In the genomic region with DNA sequence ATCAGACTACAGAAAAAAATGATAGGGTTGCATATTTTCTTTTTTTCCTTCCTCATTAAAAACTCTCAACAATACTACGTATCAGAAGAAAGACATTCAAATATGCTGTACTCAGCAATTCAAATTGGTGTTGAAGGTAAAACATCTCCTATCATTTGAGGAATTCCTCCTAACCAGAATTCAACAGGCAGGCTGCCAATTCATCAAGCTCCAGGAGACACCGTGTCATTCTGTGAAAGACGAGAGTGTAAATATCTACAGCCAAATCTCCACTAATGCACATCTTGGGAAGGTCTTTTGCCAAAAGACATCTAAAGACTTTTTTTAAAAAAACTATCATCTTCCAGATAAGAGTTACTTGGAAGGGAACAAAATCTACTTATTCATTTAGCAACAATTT, we compare ENCODE assay signal across 13 cellular contexts.
"Had no signal": no experiment of that assay in that cellular context is flagged by ENCODE, and none has a peak within 500 bp of the region (broad histone marks: within the 10 kb centered on the region; RNA-seq: fewer than 3 reads in every experiment).

No MANE protein-coding gene starts in this region.

- FAIRE-seq: frontal cortex, keratinocyte had no signal

- H3K36me3 ChIP-seq: upper lobe of right lung had no signal

- DNase-seq: activated B cell treated with CpG ODN at 0.5 μM for 24 hours; activated CD4-positive, alpha-beta T cell treated with anti-CD3 and anti-CD28 coated beads, Interleukin-2, amount 10 ng/mL, durations not matched to agents 24 days and 14 days; activated naive CD4-positive, alpha-beta T cell treated with anti-CD3 and anti-CD28 coated beads for 36 hours; central memory CD4-positive, alpha-beta T cell; cortex of kidney; effector memory CD4-positive, alpha-beta T cell; left ventricle myocardium superior; mesenchymal stem cell; stimulated activated CD4-positive, alpha-beta T cell treated with anti-CD3 and anti-CD28 coated beads, Interleukin-15, amount 100 ng/mL, for 24 hours; stimulated activated CD4-positive, alpha-beta T cell treated with anti-CD3 and anti-CD28 coated beads, Interleukin-4, amount 100 ng/mL, for 24 hours; upper lobe of right lung had no signal

- H3K27ac ChIP-seq: upper lobe of right lung had no signal

- H3K27me3 ChIP-seq: upper lobe of right lung had no signal

- H3K4me3 ChIP-seq: upper lobe of right lung had no signal

- ATAC-seq: left ventricle myocardium superior, upper lobe of right lung had no signal

- H3K4me1 ChIP-seq: upper lobe of right lung had no signal

- H3K9me3 ChIP-seq: upper lobe of right lung had no signal
